9 cellular contexts compared by ENCODE assay signal in the genomic region with DNA sequence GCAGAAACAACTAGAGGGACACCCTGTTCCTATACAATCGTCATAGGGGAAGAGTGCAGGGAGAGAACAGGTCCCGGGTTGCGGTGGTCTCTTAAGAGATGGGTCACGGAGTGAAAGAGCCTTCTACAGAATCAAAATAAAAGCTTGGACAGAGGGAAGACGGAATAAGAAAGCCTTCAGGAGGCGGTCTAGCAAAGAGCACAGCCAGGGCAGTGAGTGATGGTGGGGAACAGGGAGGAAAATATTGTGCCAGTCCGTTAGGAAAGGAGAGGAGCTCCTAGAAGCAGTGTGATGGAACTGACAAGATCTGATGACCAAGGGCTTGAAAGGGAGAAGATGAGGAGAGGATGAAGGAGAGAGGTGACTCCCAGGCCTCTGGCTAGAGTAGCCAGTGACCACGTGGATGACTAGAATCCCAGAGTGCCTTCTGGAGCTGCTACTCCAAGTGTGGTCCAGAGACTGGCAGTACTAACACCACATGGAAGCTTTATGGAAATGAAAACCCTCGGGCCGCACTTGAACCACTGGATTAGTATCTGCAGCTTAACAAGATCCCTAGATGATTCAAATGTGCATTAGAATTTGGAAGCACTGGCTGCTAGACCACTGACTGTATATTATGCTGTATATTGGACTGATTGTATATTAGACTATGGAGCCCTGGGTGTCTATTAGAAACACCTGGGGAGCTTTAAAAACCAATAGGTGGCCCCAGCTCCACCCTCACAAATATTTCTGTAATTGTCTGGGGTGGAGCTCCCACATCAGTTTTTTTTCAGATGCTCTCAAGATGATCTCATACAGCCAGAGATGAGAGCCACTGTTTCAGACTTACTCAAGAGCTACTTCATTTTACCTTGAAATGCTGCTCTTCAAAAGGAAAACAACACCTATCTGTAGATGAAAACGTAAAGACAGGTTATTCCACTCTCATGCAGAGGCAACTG. TPM values are rescaled to one million over a fixed set of nuclear protein-coding genes. Genes with fewer than 3 reads are reported as not detected.
A peak's percentile ranks its signal among the peaks of the same experiment; 100 is the strongest.
DNase-seq lines count a peak whose midpoint lies in the region; ATAC-seq and TF ChIP-seq lines count a peak whose summit lies in the region.
"Had no signal": no experiment of that assay in that cellular context is flagged by ENCODE, and none has a peak within 500 bp of the region (broad histone marks: within the 10 kb centered on the region; RNA-seq: fewer than 3 reads in every experiment).

No MANE protein-coding gene starts in this region.

- H3K18ac ChIP-seq in trophoblast cell (ENCODE audit: low read length), result peak overlapping the region; percentile 3

- peaks cover 2% of the 10 kb centered on the region for H3K79me2 ChIP-seq in trophoblast cell (ENCODE audit: control insufficient read depth, insufficient read depth, low read length, poor library complexity)

- H2BK120ac ChIP-seq in trophoblast cell (ENCODE audit: insufficient read depth, low read length, poor library complexity), result peak overlapping the region; percentile 3

- peaks cover 11% of the 10 kb centered on the region for H3K79me1 ChIP-seq in trophoblast cell (ENCODE audit: low read length)

- H4K91ac ChIP-seq in trophoblast cell (ENCODE audit: low read depth, low read length), result peak overlapping the region; percentile 53

- no peaks in the 10 kb centered on the region for H3K36me3 ChIP-seq in trophoblast cell (ENCODE audit: control insufficient read depth in 1 of 2, insufficient read depth in 2 of 2, low read length in 2 of 2)

- H3K4me3 ChIP-seq in epithelial cell of esophagus (ENCODE audit: low read length) (no peak overlapping the region), trophoblast cell (ENCODE audit: low read depth, low read length) (no peak overlapping the region)

- H3K9ac ChIP-seq in trophoblast cell (ENCODE audit: low read length), result peak overlapping the region; percentile 31

- peak overlapping the region; percentile 41 for H3K27ac ChIP-seq in trophoblast cell (ENCODE audit: low read depth, low read length)
- H3K27ac ChIP-seq: RWPE1 had no signal

- H3K9me3 ChIP-seq in trophoblast cell (ENCODE audit: insufficient read depth, low read depth, low read length), result no peaks in the 10 kb centered on the region

- H2AK5ac ChIP-seq in trophoblast cell (ENCODE audit: low read length), result peak overlapping the region; percentile 4

- H2BK12ac ChIP-seq in trophoblast cell (ENCODE audit: low read length), result peak overlapping the region; percentile 81

- H4K12ac ChIP-seq in trophoblast cell (ENCODE audit: low read depth, low read length), result no peak overlapping the region

- no peak overlapping the region for H3K23ac ChIP-seq in trophoblast cell (ENCODE audit: low read length)

- H3K14ac ChIP-seq in trophoblast cell (ENCODE audit: low read length), result peak overlapping the region; percentile 0

- H4K8ac ChIP-seq in trophoblast cell (ENCODE audit: low read depth, low read length), result no peak overlapping the region

- DNase-seq in DMS79 treated with DMSO at 0.1 percent for 48 hours (lab: John Stamatoyannopoulos, UW) (peak; percentile 26), DMS79 (lab: John Stamatoyannopoulos, UW) (no peak), NCI-H146 (lab: John Stamatoyannopoulos, UW) (peak; percentile 71), epithelial cell of esophagus (ENCODE audit: low read depth) (peak; percentile 70), trophoblast cell (peak in 1 of 2 donors; percentile 75), sciatic nerve (ENCODE audit: low spot score) (no peak), SKM-1 treated with dmso at 0.1 percent for 144 hours (lab: John Stamatoyannopoulos, UW; ENCODE audit: unreplicated experiment) (no peak)

- no peak overlapping the region for H2AFZ ChIP-seq in trophoblast cell (ENCODE audit: insufficient read depth, low read length, poor library complexity)

- peaks cover 6 to 19% of the 10 kb centered on the region in 2 experiments for H3K4me1 ChIP-seq in trophoblast cell (ENCODE audit: control insufficient read depth in 1 of 2, insufficient read depth in 2 of 2, low read length in 2 of 2)

- ATAC-seq in sciatic nerve, result no peak
- no peak for ATAC-seq in HG03354 (IDR thresholded peaks at IDR 0.05; ENCODE audit: poor library complexity, severe bottlenecking, unreplicated experiment)

- H2BK5ac ChIP-seq in trophoblast cell (ENCODE audit: low read depth, low read length, poor library complexity), result no peak overlapping the region

- no peak overlapping the region for H3K4ac ChIP-seq in trophoblast cell (ENCODE audit: low read depth, low read length)

- no CpG with 5 or more reads among the region's 11 CpGs for WGBS in trophoblast cell (ENCODE audit: extremely low coverage, insufficient coverage, insufficient read length)

- H3K27me3 ChIP-seq in trophoblast cell (ENCODE audit: insufficient read depth, low read length), result no peaks in the 10 kb centered on the region

- intact Hi-C loops in sciatic nerve (cut with DNase I), result no loop called here

- H3K4me2 ChIP-seq in trophoblast cell (ENCODE audit: low read length), result peak overlapping the region; percentile 87

- TF ChIP-seq CTCF in epithelial cell of esophagus (IDR thresholded peaks at IDR 0.05; ENCODE audit: insufficient read depth, low read depth, low read length, missing control alignments), result no peak

RNA-seq across cellular contexts. Expression of a gene that starts 1.1 kb away (rescaled TPM):
- polyA plus RNA-seq in trophoblast cell (2013), result 20.1 and 20.6 TPM in 2 replicates
- 4.8 TPM for total RNA-seq in sciatic nerve

Comparison
In these comparisons a context has a peak if more than half of its experiments do, and no peak if none do; other contexts are left out.
1. DNase-seq: peak in DMS79 treated with DMSO at 0.1 percent for 48 hours (single experiment), NCI-H146 (single experiment) and epithelial cell of esophagus (single experiment); none in DMS79 (single experiment), sciatic nerve (single experiment) and SKM-1 treated with dmso at 0.1 percent for 144 hours (single experiment).